10 cellular contexts compared by ENCODE assay signal in genomic region chr7:92751902-92752901, GRCh38.
DNase-seq lines count a peak whose midpoint lies in the region; ATAC-seq, FAIRE-seq and TF ChIP-seq lines count a peak whose summit lies in the region.
"Had no signal": no experiment of that assay in that cellular context is flagged by ENCODE, and none has a peak within 500 bp of the region (broad histone marks: within the 10 kb centered on the region; RNA-seq: fewer than 3 reads in every experiment).

No MANE protein-coding gene starts in this region.

- H3K4me3 ChIP-seq in AG10803 (ENCODE audit: low read length) (no peak overlapping the region), astrocyte (ENCODE audit: insufficient read depth, low read depth, low read length) (peak overlapping the region; percentile 37), liver (ENCODE audit: low read depth in 1 of 3, low read length in 3 of 3) (no peak overlapping the region)

- peaks cover 23% of the 10 kb centered on the region for H3K36me3 Mint-ChIP-seq in astrocyte (ENCODE audit: low read depth, unreplicated experiment)

- ATAC-seq in HG02885 (IDR thresholded peaks at IDR 0.05; ENCODE audit: poor library complexity, unreplicated experiment) (no peak), HG02588 (IDR thresholded peaks at IDR 0.05; ENCODE audit: unreplicated experiment) (no peak), GM21717 (IDR thresholded peaks at IDR 0.05; ENCODE audit: unreplicated experiment) (no peak)

- peaks cover 57% of the 10 kb centered on the region for H3K4me1 ChIP-seq in astrocyte (ENCODE audit: insufficient read depth, low read length)
- peaks cover 2 to 9% (median 7%) of the 10 kb centered on the region in 4 donors for H3K4me1 ChIP-seq in liver (ENCODE audit: control insufficient read depth in 4 of 4, insufficient read depth in 4 of 4, low read length in 3 of 4)

- H3K36me3 ChIP-seq in astrocyte (ENCODE audit: insufficient read depth, low read length) (no peaks in the 10 kb centered on the region), liver (ENCODE audit: control insufficient read depth in 4 of 4, insufficient read depth in 3 of 4, low read depth in 1 of 4, low read length in 3 of 4) (no peaks in the 10 kb centered on the region)

- H3K4me1 Mint-ChIP-seq in astrocyte (ENCODE audit: low read depth, unreplicated experiment), result peaks cover 56% of the 10 kb centered on the region

- H3K4me2 ChIP-seq in astrocyte (ENCODE audit: low read length), result peak overlapping the region; percentile 70

- H3K27ac Mint-ChIP-seq in astrocyte (ENCODE audit: unreplicated experiment), result peak overlapping the region; percentile 92

- peak; percentile 95 for DNase-seq in AG10803 (ENCODE audit: low read depth)
- peak; percentile 41 for DNase-seq in HTR-8/SVneo (ENCODE audit: insufficient read length, low spot score)
- DNase-seq in astrocyte (ENCODE audit: low read depth), result peak; percentile 95
- no peak for DNase-seq in medulla oblongata (ENCODE audit: extremely low spot score)
- DNase-seq: islet precursor cell, NCI-H1417 treated with DMSO at 0.1 percent for 48 hours had no signal

- TF ChIP-seq CTCF in AG10803 (conservative IDR thresholded peaks at IDR 0.05; ENCODE audit: low read length) (no peak), astrocyte (IDR thresholded peaks at IDR 0.05; ENCODE audit: insufficient read depth, low read depth, low read length) (no peak), liver (IDR thresholded peaks at IDR 0.05; ENCODE audit: low read depth, low read length, missing input control) (no peak)

- H3K9ac ChIP-seq in astrocyte (ENCODE audit: low read length), result peak overlapping the region; percentile 71
- H3K9ac ChIP-seq in liver (ENCODE audit: low read depth in 1 of 2, low read length in 2 of 2), result no peak overlapping the region

- H3K27me3 Mint-ChIP-seq in astrocyte (ENCODE audit: low read depth, unreplicated experiment), result no peaks in the 10 kb centered on the region

- H3K9me3 ChIP-seq in astrocyte (ENCODE audit: insufficient read depth, low read depth, low read length) (no peaks in the 10 kb centered on the region), liver (ENCODE audit: control insufficient read depth in 4 of 4, low read length in 3 of 4) (no peaks in the 10 kb centered on the region)

- peak overlapping the region; percentile 96 for H3K27ac ChIP-seq in astrocyte (ENCODE audit: low read depth, low read length)
- no peak overlapping the region for H3K27ac ChIP-seq in liver (ENCODE audit: low read depth in 1 of 2, low read length in 2 of 2)

- H3K79me2 ChIP-seq in astrocyte (ENCODE audit: insufficient read depth, low read length), result peaks cover 82% of the 10 kb centered on the region

- H3K27me3 ChIP-seq in astrocyte (ENCODE audit: insufficient read depth, low read length) (no peaks in the 10 kb centered on the region), liver (ENCODE audit: control insufficient read depth in 4 of 4, insufficient read depth in 4 of 4, low read length in 3 of 4) (no peaks in the 10 kb centered on the region)

- FAIRE-seq in HTR-8/SVneo (lab: Jason Lieb, UNC) (no peak), astrocyte (lab: Jason Lieb, UNC) (peak; percentile 93)

- peak overlapping the region; percentile 31 for H3K4me3 Mint-ChIP-seq in astrocyte (ENCODE audit: unreplicated experiment)

- no peak overlapping the region for H2AFZ ChIP-seq in astrocyte (ENCODE audit: low read depth, low read length)

- no peaks in the 10 kb centered on the region for H3K9me3 Mint-ChIP-seq in astrocyte (ENCODE audit: unreplicated experiment)

- peaks cover 3% of the 10 kb centered on the region for H4K20me1 ChIP-seq in astrocyte (ENCODE audit: insufficient read depth, low read length)

- 92% methylated on average over 4 of the region's 4 CpGs for WGBS in liver

- TF ChIP-seq RAD21 in liver (IDR thresholded peaks at IDR 0.05), result peak; percentile 25 to 30

TF ChIP-seq in liver, 16 proteins besides CTCF, POLR2A, EP300 and RAD21:
- TF ChIP-seq YY1 (IDR thresholded peaks at IDR 0.05) (peak; percentile 27), HNF4G (IDR thresholded peaks at IDR 0.05) (no peak), TAF1 (conservative IDR thresholded peaks at IDR 0.05) (no peak), RXRA (IDR thresholded peaks at IDR 0.05) (peak; percentile 30 to 43), HNF4A (conservative IDR thresholded peaks at IDR 0.05) (peak; percentile 35 to 38), SP1 (IDR thresholded peaks at IDR 0.05) (peak; percentile 43), FOXA2 (IDR thresholded peaks at IDR 0.05) (peak; percentile 95), EGR1 (IDR thresholded peaks at IDR 0.05; ENCODE audit: low read depth in 2 of 2) (no peak), FOXA1 (IDR thresholded peaks at IDR 0.05) (peak; percentile 96), GABPA (IDR thresholded peaks at IDR 0.05 in 1 of 2, conservative IDR thresholded peaks at IDR 0.05 in 1 of 2) (no peak), NR2F2 (IDR thresholded peaks at IDR 0.05) (no peak), REST (IDR thresholded peaks at IDR 0.05) (no peak), JUND (IDR thresholded peaks at IDR 0.05) (peak; percentile 92), ZBTB33 (IDR thresholded peaks at IDR 0.05) (no peak)
- TF ChIP-seq, protein P1, sequence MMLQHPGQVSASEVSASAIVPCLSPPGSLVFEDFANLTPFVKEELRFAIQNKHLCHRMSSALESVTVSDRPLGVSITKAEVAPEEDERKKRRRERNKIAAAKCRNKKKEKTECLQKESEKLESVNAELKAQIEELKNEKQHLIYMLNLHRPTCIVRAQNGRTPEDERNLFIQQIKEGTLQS (IDR thresholded peaks at IDR 0.05), result peak; percentile 75
- TF ChIP-seq, protein P2, sequence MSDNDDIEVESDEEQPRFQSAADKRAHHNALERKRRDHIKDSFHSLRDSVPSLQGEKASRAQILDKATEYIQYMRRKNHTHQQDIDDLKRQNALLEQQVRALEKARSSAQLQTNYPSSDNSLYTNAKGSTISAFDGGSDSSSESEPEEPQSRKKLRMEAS (IDR thresholded peaks at IDR 0.05), result peak; percentile 35
TF ChIP-seq in liver: peak in this region for 9.
